In genomic region chr21:37849703-37850102, GRCh38 we compare ENCODE assay signal across 13 cellular contexts.
A peak's percentile ranks its signal among the peaks of the same experiment; 100 is the strongest.
DNase-seq lines count a peak whose midpoint lies in the region; FAIRE-seq and TF ChIP-seq lines count a peak whose summit lies in the region.
"Had no signal": no experiment of that assay in that cellular context is flagged by ENCODE, and none has a peak within 500 bp of the region (broad histone marks: within the 10 kb centered on the region; RNA-seq: fewer than 3 reads in every experiment).

No MANE protein-coding gene starts in this region.

- no peak overlapping the region for H3K27ac Mint-ChIP-seq in activated CD4-positive, alpha-beta T cell treated with anti-CD3 and anti-CD28 coated beads, Interleukin-2, amount 10 ng/mL, durations not matched to agents 24 days and 14 days
- H3K27ac Mint-ChIP-seq: CD4-positive, alpha-beta T cell had no signal

- no peaks in the 10 kb centered on the region for H3K36me3 Mint-ChIP-seq in activated CD4-positive, alpha-beta T cell treated with anti-CD3 and anti-CD28 coated beads, Interleukin-2, amount 10 ng/mL, durations not matched to agents 24 days and 14 days (ENCODE audit: low read depth)

- no peak overlapping the region for H3K4me3 Mint-ChIP-seq in activated CD4-positive, alpha-beta T cell treated with anti-CD3 and anti-CD28 coated beads, Interleukin-2, amount 10 ng/mL, durations not matched to agents 24 days and 14 days
- H3K4me3 Mint-ChIP-seq: CD4-positive, alpha-beta T cell had no signal

- H3K27ac ChIP-seq in H1 (ENCODE audit: low read depth, low read length) (no peak overlapping the region), mesodermal cell (ENCODE audit: low read depth, low read length, severe bottlenecking) (peak overlapping the region; percentile 76), A673 (ENCODE audit: low read depth, low read length, poor library complexity, severe bottlenecking) (no peak overlapping the region), adrenal gland (no peak overlapping the region)
- H3K27ac ChIP-seq: coronary artery, skin epidermis, uterus had no signal

- POLR2A ChIA-PET in BJ (lab: Charles Lee), result no interaction called here
- POLR2A ChIA-PET in H1 (lab: Charles Lee; ENCODE audit: partially characterized antibody), result no interaction called here
- POLR2A ChIA-PET in A673 (lab: Charles Lee; ENCODE audit: low non-redundant PET), result no interaction called here

- H3K56ac ChIP-seq in H1 (replicated peaks; ENCODE audit: insufficient read length, low read depth, low read length), result no peak overlapping the region

- no peak overlapping the region for H2BK120ac ChIP-seq in H1 (replicated peaks; ENCODE audit: low read depth, low read length)

- peaks cover 2% of the 10 kb centered on the region for H3K27me3 Mint-ChIP-seq in activated CD4-positive, alpha-beta T cell treated with anti-CD3 and anti-CD28 coated beads, Interleukin-2, amount 10 ng/mL, durations not matched to agents 24 days and 14 days

- H3K9me3 ChIP-seq in H1 (ENCODE audit: insufficient read depth in 2 of 2, low read depth in 1 of 2, low read length in 1 of 2) (no peaks in the 10 kb centered on the region), mesodermal cell (ENCODE audit: control insufficient read depth, low read length) (no peaks in the 10 kb centered on the region), A673 (ENCODE audit: low read depth, low read length, poor library complexity, severe bottlenecking) (peaks cover 4% of the 10 kb centered on the region), adrenal gland (replicated peaks in 1 of 3) (no peaks in the 10 kb centered on the region)
- H3K9me3 ChIP-seq: uterus had no signal

- H3K4me3 ChIP-seq in BJ (ENCODE audit: low read depth, low read length) (no peak overlapping the region), NB4 (ENCODE audit: low read depth, low read length) (no peak overlapping the region), H1 (ENCODE audit: extremely low read depth in 1 of 4, insufficient read depth in 2 of 4, low read depth in 3 of 4, low read length in 4 of 4) (no peak overlapping the region), mesodermal cell (ENCODE audit: extremely low read depth, insufficient read depth, low read length, poor library complexity, severe bottlenecking) (no peak overlapping the region), A673 (ENCODE audit: low read depth, low read length, poor library complexity, severe bottlenecking) (no peak overlapping the region), adrenal gland (no peak overlapping the region)
- H3K4me3 ChIP-seq: coronary artery, skin epidermis, uterus had no signal

- TF ChIP-seq RAD21 in H1 (IDR thresholded peaks at IDR 0.05 in 1 of 2, conservative IDR thresholded peaks at IDR 0.05 in 1 of 2; ENCODE audit: low read depth in 2 of 2, low read length in 2 of 2), result no peak

- H4K91ac ChIP-seq in H1 (replicated peaks; ENCODE audit: insufficient read length, low read length), result peak overlapping the region; percentile 54

- no peak overlapping the region for H4K8ac ChIP-seq in H1 (ENCODE audit: extremely low read depth, insufficient read depth, low read length)

- no peak overlapping the region for H3K9ac ChIP-seq in H1 (replicated peaks in 1 of 4; ENCODE audit: extremely low read depth in 1 of 4, low read depth in 3 of 4, low read length in 3 of 4)

- H2BK20ac ChIP-seq in H1 (ENCODE audit: low read length), result peak overlapping the region; percentile 77; the same call in 1 of the 2 replicates

- H2AFZ ChIP-seq in H1 (ENCODE audit: low read length), result no peak overlapping the region

- FAIRE-seq in H1 (lab: Jason Lieb, UNC), result no peak

- 64% methylated on average over 2 of the region's 2 CpGs; no CpG with 5 or more reads in 1 of the 2 experiments for WGBS in H1 (ENCODE audit: extremely low coverage in 1 of 2, insufficient coverage in 1 of 2, insufficient read length in 1 of 2, insufficient replicate concordance in 2 of 2, low coverage in 1 of 2, low lambda C conversion rate in 2 of 2, missing lambda C conversion rate in 1 of 2), 2 experiments
- 75 to 90% methylated on average over 1 of the region's 2 CpGs for WGBS in mesodermal cell (ENCODE audit: insufficient coverage in 2 of 2), 2 experiments
- 49 to 71% (median 64%) methylated on average over 2 of the region's 2 CpGs for WGBS in adrenal gland, 4 donors

- H3K27me3 ChIP-seq in BJ (ENCODE audit: control insufficient read depth, insufficient read depth, low read length) (no peaks in the 10 kb centered on the region), H1 (replicated peaks in 1 of 4; ENCODE audit: control insufficient read depth in 3 of 4, extremely low read depth in 1 of 4, insufficient read depth in 3 of 4, low read length in 3 of 4) (no peaks in the 10 kb centered on the region; a peak in 1 of 7 replicates), A673 (replicated peaks; ENCODE audit: insufficient read depth, low read depth, low read length, poor library complexity) (no peaks in the 10 kb centered on the region), adrenal gland (no peaks in the 10 kb centered on the region)
- H3K27me3 ChIP-seq: uterus had no signal

- H2AK5ac ChIP-seq in H1 (ENCODE audit: low read depth, low read length), result peak overlapping the region; percentile 88; the same call in 1 of the 2 replicates

- intact Hi-C loops in activated CD4-positive, alpha-beta T cell treated with anti-CD3 and anti-CD28 coated beads, Interleukin-2, amount 10 ng/mL, durations not matched to agents 24 days and 14 days (cut with micrococcal nuclease), result no loop called here
- intact Hi-C loops in A673 (cut with micrococcal nuclease; ENCODE audit: unreplicated experiment), result no loop called here
- intact Hi-C loops in adrenal gland (cut with DNase I), result no loop called here

- H2BK12ac ChIP-seq in H1 (ENCODE audit: low read depth, low read length), result peak overlapping the region; percentile 78

- H2BK15ac ChIP-seq in H1 (ENCODE audit: low read length), result no peak overlapping the region

- H3K4me1 Mint-ChIP-seq in activated CD4-positive, alpha-beta T cell treated with anti-CD3 and anti-CD28 coated beads, Interleukin-2, amount 10 ng/mL, durations not matched to agents 24 days and 14 days, result no peaks in the 10 kb centered on the region

- TF ChIP-seq POLR2A in NB4 (IDR thresholded peaks at IDR 0.05; ENCODE audit: extremely low read depth, insufficient read length) (no peak), H1 (IDR thresholded peaks at IDR 0.05; ENCODE audit: control extremely low read depth in 1 of 2, low read depth in 2 of 2, low read length in 2 of 2) (no peak), adrenal gland (IDR thresholded peaks at IDR 0.05) (no peak)

- H3K36me3 ChIP-seq in BJ (ENCODE audit: control insufficient read depth, insufficient read depth, low read length) (no peaks in the 10 kb centered on the region), H1 (ENCODE audit: control insufficient read depth in 2 of 4, insufficient read depth in 4 of 4, low read length in 3 of 4) (no peaks in the 10 kb centered on the region), mesodermal cell (ENCODE audit: control insufficient read depth, insufficient read depth, low read length) (no peaks in the 10 kb centered on the region), A673 (ENCODE audit: insufficient read depth, low read length, poor library complexity, severe bottlenecking) (no peaks in the 10 kb centered on the region), adrenal gland (replicated peaks in 1 of 2) (no peaks in the 10 kb centered on the region)
- H3K36me3 ChIP-seq: uterus had no signal

- no peak overlapping the region for H3K14ac ChIP-seq in H1 (ENCODE audit: insufficient read length)

- H3K4me1 ChIP-seq in H1 (replicated peaks in 1 of 4; ENCODE audit: control insufficient read depth in 3 of 4, insufficient read depth in 4 of 4, low read length in 3 of 4) (peaks cover 0 to 5% (median 4%) of the 10 kb centered on the region in 4 experiments; a peak in 3 of 7 replicates), mesodermal cell (ENCODE audit: control insufficient read depth, insufficient read depth, low read length, poor library complexity, severe bottlenecking) (peaks cover 17% of the 10 kb centered on the region), A673 (ENCODE audit: insufficient read depth, low read length, poor library complexity, severe bottlenecking) (no peaks in the 10 kb centered on the region), adrenal gland (replicated peaks in 1 of 2) (no peaks in the 10 kb centered on the region)
- H3K4me1 ChIP-seq: uterus had no signal

- no TSS peak for BruUV-seq in A673 (replicated peaks; lab: Mats Ljungman, UMichigan)

- H3K4me2 ChIP-seq in H1 (ENCODE audit: insufficient read depth in 1 of 2, low read depth in 2 of 2, low read length in 2 of 2), result peak overlapping the region in 1 of 2 experiments; percentile 13; a peak in 1 of 4 replicates

- H3K79me1 ChIP-seq in H1 (ENCODE audit: low read depth, low read length), result no peaks in the 10 kb centered on the region

- H4K20me1 ChIP-seq in H1 (replicated peaks in 1 of 2; ENCODE audit: control insufficient read depth in 1 of 2, insufficient read depth in 2 of 2, low read length in 2 of 2), result no peaks in the 10 kb centered on the region

- peaks cover 7% of the 10 kb centered on the region for H3K9me3 Mint-ChIP-seq in activated CD4-positive, alpha-beta T cell treated with anti-CD3 and anti-CD28 coated beads, Interleukin-2, amount 10 ng/mL, durations not matched to agents 24 days and 14 days

- CTCF ChIA-PET in BJ (lab: Yijun Ruan, JAX) (interaction anchor here (0.7 to 0.8 kb wide), 3 partner anchors 10 to 91 kb away, joined by 3 read pairs; no protein-coding TSS in a partner anchor), H1 (lab: Charles Lee; ENCODE audit: partially characterized antibody) (interaction anchor here (0.8 kb wide), 1 partner anchor 20 kb away, joined by 3 read pairs; no protein-coding TSS in a partner anchor), A673 (lab: Charles Lee) (no interaction called here)

- no peaks in the 10 kb centered on the region for H3K79me2 ChIP-seq in H1 (ENCODE audit: control insufficient read depth in 1 of 2, insufficient read depth in 2 of 2, low read length in 2 of 2)

- H2BK5ac ChIP-seq in H1 (ENCODE audit: low read depth, low read length), result 0 out of 2 replicates have a peak overlapping the region, but pooled peaks have one; percentile 76

- H4K5ac ChIP-seq in H1 (ENCODE audit: insufficient read length, low read depth, low read length), result no peak overlapping the region

- H3K23me2 ChIP-seq in H1 (ENCODE audit: low read depth, low read length), result no peaks in the 10 kb centered on the region; the same call in 1 of the 2 replicates

- TF ChIP-seq CTCF in BJ (IDR thresholded peaks at IDR 0.05; ENCODE audit: insufficient read depth, low read depth, low read length) (no peak), NB4 (IDR thresholded peaks at IDR 0.05; ENCODE audit: low read depth, low read length) (no peak), H1 (IDR thresholded peaks at IDR 0.05; ENCODE audit: control extremely low read depth in 1 of 3, insufficient read depth in 1 of 3, low read depth in 1 of 3, low read length in 3 of 3) (no peak), A673 (conservative IDR thresholded peaks at IDR 0.05; ENCODE audit: low read depth, low read length) (no peak), adrenal gland (IDR thresholded peaks at IDR 0.05) (no peak)

- no peak overlapping the region for H3K4ac ChIP-seq in H1 (replicated peaks; ENCODE audit: insufficient read length, low read depth, low read length)

- no peak for TF ChIP-seq EP300 in H1 (IDR thresholded peaks at IDR 0.05; ENCODE audit: borderline replicate concordance in 1 of 2, low read depth in 2 of 2, low read length in 2 of 2)

- DNase-seq in BJ (ENCODE audit: low read depth) (peak; percentile 64), NB4 (ENCODE audit: low read depth) (peak; percentile 2), H1 (ENCODE audit: low read depth in 1 of 2, low spot score in 2 of 2) (no peak), H4 (ENCODE audit: low spot score) (no peak), A673 (ENCODE audit: low spot score) (no peak), adrenal gland (no peak)
- no peak for DNase-seq in activated CD4-positive, alpha-beta T cell treated with anti-CD3 and anti-CD28 coated beads, Interleukin-2, amount 10 ng/mL, durations not matched to agents 24 days and 14 days
- DNase-seq: CD4-positive, alpha-beta T cell; T-helper 1 cell; uterus had no signal

- H3K18ac ChIP-seq in H1 (ENCODE audit: extremely low read depth, low read length), result no peak overlapping the region; the same call in 1 of the 2 replicates

- no peak overlapping the region for H3K23ac ChIP-seq in H1 (ENCODE audit: insufficient read length)

Comparison
In these comparisons a context has a peak if more than half of its experiments do, and no peak if none do; other contexts are left out.
1. DNase-seq: peak in BJ (single experiment) and NB4 (single experiment); none in H1 (0 of 2), activated CD4-positive, alpha-beta T cell treated with anti-CD3 and anti-CD28 coated beads, Interleukin-2, amount 10 ng/mL, durations not matched to agents 24 days and 14 days (single experiment), H4 (single experiment), A673 (single experiment) and adrenal gland (0 of 7).